ENCODE assay signal across 21 cellular contexts in the genomic region with DNA sequence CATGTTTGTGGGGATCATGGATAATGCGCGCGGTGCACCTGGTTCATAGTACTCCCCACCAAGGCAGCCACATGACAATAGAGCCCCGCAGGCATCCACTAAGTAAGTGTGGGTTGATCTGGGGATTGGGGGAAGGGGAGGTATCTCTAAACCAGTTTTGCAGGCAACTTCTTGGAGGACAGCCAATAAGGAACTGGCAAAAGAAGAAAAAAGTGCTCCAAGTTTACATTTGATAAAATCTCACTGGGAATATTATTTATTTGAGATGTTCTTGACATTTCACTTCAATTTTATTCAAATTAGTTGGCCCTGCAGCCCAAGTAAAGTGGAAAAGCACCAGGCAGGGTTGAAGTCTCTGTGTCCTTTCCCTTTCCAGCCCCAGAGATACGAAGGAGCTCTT. TPM values are rescaled to one million over a fixed set of nuclear protein-coding genes. Genes with fewer than 3 reads are reported as not detected.
A peak's percentile ranks its signal among the peaks of the same experiment; 100 is the strongest.
DNase-seq lines count a peak whose midpoint lies in the region; ATAC-seq and TF ChIP-seq lines count a peak whose summit lies in the region.
"Had no signal": no experiment of that assay in that cellular context is flagged by ENCODE, and none has a peak within 500 bp of the region (broad histone marks: within the 10 kb centered on the region; RNA-seq: fewer than 3 reads in every experiment).

No MANE protein-coding gene starts in this region.

- peak; percentile 31 to 96 for DNase-seq in T47D (ENCODE audit: low read depth in 1 of 2, low spot score in 1 of 2)
- DNase-seq in MCF 10A (ENCODE audit: unreplicated experiment), result no peak
- DNase-seq in epithelial cell of prostate (ENCODE audit: low read depth, low spot score), result peak; percentile 51
- peak in 1 of 2 experiments; percentile 42 for DNase-seq in mesothelial cell of epicardium (ENCODE audit: low spot score in 2 of 2, unreplicated experiment in 2 of 2)
- no peak for DNase-seq in activated T-cell treated with anti-CD3 and anti-CD28 coated beads, Interleukin-2, amount 50 U/mL, for 4 hours
- DNase-seq in trophoblast cell, result no peak
- DNase-seq: activated effector memory CD4-positive, alpha-beta T cell treated with Interleukin-2 at 50 U/mL for 16 hours; amygdala; DMS 273 treated with DMSO at 0.1 percent for 48 hours; effector CD8-positive, alpha-beta T cell; KG1; NCI-H1105 treated with DMSO at 0.1 percent for 48 hours; NCI-H2227 treated with DMSO at 0.1 percent for 48 hours; stimulated activated CD4-positive, alpha-beta T cell treated with anti-CD3 and anti-CD28 coated beads, Interleukin-12 subunit alpha, Interleukin-12 subunit beta, amount 100 ng/mL, for 4 hours had no signal

- H3K23ac ChIP-seq in trophoblast cell (ENCODE audit: low read length), result no peak overlapping the region

- H3K4me1 ChIP-seq in trophoblast cell (ENCODE audit: control insufficient read depth in 1 of 2, insufficient read depth in 2 of 2, low read length in 2 of 2), result no peaks in the 10 kb centered on the region

- intact Hi-C loops in MCF 10A (cut with micrococcal nuclease), result no loop called here

- no peak overlapping the region for H2AK5ac ChIP-seq in trophoblast cell (ENCODE audit: low read length)

- TF ChIP-seq CTCF in MCF 10A (IDR thresholded peaks at IDR 0.05; ENCODE audit: unreplicated experiment), result no peak
- TF ChIP-seq CTCF in mesothelial cell of epicardium (IDR thresholded peaks at IDR 0.05; ENCODE audit: unreplicated experiment), result no peak

- H3K9me3 Mint-ChIP-seq in MCF 10A (ENCODE audit: unreplicated experiment) (no peaks in the 10 kb centered on the region), mesothelial cell of epicardium (no peaks in the 10 kb centered on the region)
- no peaks in the 10 kb centered on the region for H3K9me3 Mint-ChIP-seq in activated T-cell treated with anti-CD3 and anti-CD28 coated beads, Interleukin-2, amount 50 U/mL, for 4 hours

- no peak overlapping the region for H4K12ac ChIP-seq in trophoblast cell (ENCODE audit: low read depth, low read length)

- H2BK5ac ChIP-seq in trophoblast cell (ENCODE audit: low read depth, low read length, poor library complexity), result no peak overlapping the region

- no peaks in the 10 kb centered on the region for H3K79me2 ChIP-seq in trophoblast cell (ENCODE audit: control insufficient read depth, insufficient read depth, low read length, poor library complexity)

- no peak overlapping the region for H2BK12ac ChIP-seq in trophoblast cell (ENCODE audit: low read length)

- no peaks in the 10 kb centered on the region for H3K79me1 ChIP-seq in trophoblast cell (ENCODE audit: low read length)

- H3K27me3 Mint-ChIP-seq in MCF 10A (ENCODE audit: insufficient read depth, unreplicated experiment), result no peaks in the 10 kb centered on the region
- H3K27me3 Mint-ChIP-seq in mesothelial cell of epicardium (ENCODE audit: low read depth), result no peaks in the 10 kb centered on the region
- peaks cover 5% of the 10 kb centered on the region for H3K27me3 Mint-ChIP-seq in activated T-cell treated with anti-CD3 and anti-CD28 coated beads, Interleukin-2, amount 50 U/mL, for 4 hours (ENCODE audit: low read depth)

- H3K27ac ChIP-seq in epithelial cell of prostate, result no peak overlapping the region
- no peak overlapping the region for H3K27ac ChIP-seq in trophoblast cell (ENCODE audit: low read depth, low read length)
- H3K27ac ChIP-seq: BLaER1 treated with 17β-estradiol and CSF1 and Interleukin-3, amounts not matched to agents 10 nM and 100 nM; HL-60 had no signal

- no peaks in the 10 kb centered on the region for H3K36me3 Mint-ChIP-seq in MCF 10A (ENCODE audit: insufficient read depth, unreplicated experiment)
- no peaks in the 10 kb centered on the region for H3K36me3 Mint-ChIP-seq in mesothelial cell of epicardium
- no peaks in the 10 kb centered on the region for H3K36me3 Mint-ChIP-seq in activated T-cell treated with anti-CD3 and anti-CD28 coated beads, Interleukin-2, amount 50 U/mL, for 4 hours (ENCODE audit: insufficient read depth)

- no peak overlapping the region for H3K4me3 ChIP-seq in trophoblast cell (ENCODE audit: low read depth, low read length)
- H3K4me3 ChIP-seq: BLaER1 treated with 17β-estradiol and CSF1 and Interleukin-3, amounts not matched to agents 10 nM and 100 nM had no signal

- no peak overlapping the region for H4K8ac ChIP-seq in trophoblast cell (ENCODE audit: low read depth, low read length)

- H3K4me2 ChIP-seq in trophoblast cell (ENCODE audit: low read length), result no peak overlapping the region
- H3K4me2 ChIP-seq: BLaER1 treated with 17β-estradiol and CSF1 and Interleukin-3, amounts not matched to agents 10 nM and 100 nM had no signal

- no peaks in the 10 kb centered on the region for H3K9me3 ChIP-seq in trophoblast cell (ENCODE audit: insufficient read depth, low read depth, low read length)

- H3K27me3 ChIP-seq in trophoblast cell (ENCODE audit: insufficient read depth, low read length), result peaks cover 4% of the 10 kb centered on the region
- H3K27me3 ChIP-seq: BLaER1 treated with 17β-estradiol and CSF1 and Interleukin-3, amounts not matched to agents 10 nM and 100 nM had no signal

- H3K18ac ChIP-seq in trophoblast cell (ENCODE audit: low read length), result no peak overlapping the region

- peaks cover 5% of the 10 kb centered on the region for H3K4me1 Mint-ChIP-seq in MCF 10A (ENCODE audit: insufficient read depth, unreplicated experiment)
- H3K4me1 Mint-ChIP-seq in mesothelial cell of epicardium, result peaks cover 45% of the 10 kb centered on the region
- H3K4me1 Mint-ChIP-seq in activated T-cell treated with anti-CD3 and anti-CD28 coated beads, Interleukin-2, amount 50 U/mL, for 4 hours (ENCODE audit: low read depth), result no peaks in the 10 kb centered on the region

- POLR2A ChIA-PET in MCF 10A (lab: Yijun Ruan, JAX), result no interaction called here

- in situ Hi-C loops in T47D (cut with HindIII; ENCODE audit: low pct_unique_long_range_greater_than_20kb, low sequenced_read_pairs), result no loop called here

- H3K27ac Mint-ChIP-seq in MCF 10A (ENCODE audit: low read depth, unreplicated experiment), result no peak overlapping the region
- peak overlapping the region; percentile 81 for H3K27ac Mint-ChIP-seq in mesothelial cell of epicardium

- no peak overlapping the region for H3K9ac ChIP-seq in trophoblast cell (ENCODE audit: low read length)
- H3K9ac ChIP-seq: BLaER1 treated with 17β-estradiol and CSF1 and Interleukin-3, amounts not matched to agents 10 nM and 100 nM had no signal

- CTCF ChIA-PET in MCF 10A (lab: Yijun Ruan, JAX), result no interaction called here

- H3K36me3 ChIP-seq in trophoblast cell (ENCODE audit: control insufficient read depth in 1 of 2, insufficient read depth in 2 of 2, low read length in 2 of 2), result no peaks in the 10 kb centered on the region
- H3K36me3 ChIP-seq: BLaER1 treated with 17β-estradiol and CSF1 and Interleukin-3, amounts not matched to agents 10 nM and 100 nM had no signal

- H4K91ac ChIP-seq in trophoblast cell (ENCODE audit: low read depth, low read length), result no peak overlapping the region

- no peak for ATAC-seq in HG03520 (IDR thresholded peaks at IDR 0.05; ENCODE audit: unreplicated experiment)
- ATAC-seq in activated CD4-positive, CD25-positive, alpha-beta regulatory T cell treated with anti-CD3 and anti-CD28 coated beads, Interleukin-2, amount 50 U/mL, for 24 hours, result no peak
- no peak for ATAC-seq in activated T-cell treated with anti-CD3 and anti-CD28 coated beads, Interleukin-2, amount 50 U/mL, for 4 hours

- no peak overlapping the region for H2AFZ ChIP-seq in trophoblast cell (ENCODE audit: insufficient read depth, low read length, poor library complexity)

- no peak overlapping the region for H3K4ac ChIP-seq in trophoblast cell (ENCODE audit: low read depth, low read length)

- no peak overlapping the region for H2BK120ac ChIP-seq in trophoblast cell (ENCODE audit: insufficient read depth, low read length, poor library complexity)

- BruUV-seq in MCF 10A (replicated peaks; lab: Mats Ljungman, UMichigan), result no TSS peak

- no CpG with 5 or more reads among the region's 5 CpGs for WGBS in trophoblast cell (ENCODE audit: extremely low coverage, insufficient coverage, insufficient read length)

- no peak overlapping the region for H3K14ac ChIP-seq in trophoblast cell (ENCODE audit: low read length)

- no peak overlapping the region for H3K4me3 Mint-ChIP-seq in MCF 10A (ENCODE audit: unreplicated experiment)
- H3K4me3 Mint-ChIP-seq in mesothelial cell of epicardium, result no peak overlapping the region
- H3K4me3 Mint-ChIP-seq in activated T-cell treated with anti-CD3 and anti-CD28 coated beads, Interleukin-2, amount 50 U/mL, for 4 hours, result no peak overlapping the region

RNA-seq across cellular contexts. Expression of gene FBP1, which starts 8.5 kb away (rescaled TPM):
- not detected in 2 replicates for total RNA-seq in MCF 10A (2022)
- 5.3 to 6.5 TPM (median 5.9 TPM) in 3 replicates for total RNA-seq in mesothelial cell of epicardium
- under 1 TPM; 0.47 to 0.51 (median 0.49) TPM for total RNA-seq in activated T-cell treated with anti-CD3 and anti-CD28 coated beads, Interleukin-2, amount 50 U/mL, for 4 hours
- 0.22 and 0.28 TPM in 2 replicates for polyA plus RNA-seq in trophoblast cell (2013)
- total RNA-seq: lung microvascular endothelial cell, RPMI7951 had no signal
- polyA plus RNA-seq: neural cell had no signal

RNA-seq across cellular contexts. Expression of gene FBP2, which starts 37.2 kb away (rescaled TPM):
- total RNA-seq in MCF 10A (2022), result not detected in 2 replicates
- not detected in 3 replicates for total RNA-seq in mesothelial cell of epicardium
- total RNA-seq in activated T-cell treated with anti-CD3 and anti-CD28 coated beads, Interleukin-2, amount 50 U/mL, for 4 hours, result not detected
- 0.07 TPM in 1 of 2 replicates, not detected in the other for polyA plus RNA-seq in trophoblast cell (2013)
- total RNA-seq: lung microvascular endothelial cell, RPMI7951 had no signal
- polyA plus RNA-seq: neural cell had no signal

Comparison
In these comparisons a context has a peak if more than half of its experiments do, and no peak if none do; other contexts are left out.
1. DNase-seq: peak in T47D (2 of 2) and epithelial cell of prostate (single experiment); none in MCF 10A (single experiment), activated T-cell treated with anti-CD3 and anti-CD28 coated beads, Interleukin-2, amount 50 U/mL, for 4 hours (single experiment) and trophoblast cell (0 of 2).